Comparison of ENCODE assay signal across 1 cellular context in the genomic region with DNA sequence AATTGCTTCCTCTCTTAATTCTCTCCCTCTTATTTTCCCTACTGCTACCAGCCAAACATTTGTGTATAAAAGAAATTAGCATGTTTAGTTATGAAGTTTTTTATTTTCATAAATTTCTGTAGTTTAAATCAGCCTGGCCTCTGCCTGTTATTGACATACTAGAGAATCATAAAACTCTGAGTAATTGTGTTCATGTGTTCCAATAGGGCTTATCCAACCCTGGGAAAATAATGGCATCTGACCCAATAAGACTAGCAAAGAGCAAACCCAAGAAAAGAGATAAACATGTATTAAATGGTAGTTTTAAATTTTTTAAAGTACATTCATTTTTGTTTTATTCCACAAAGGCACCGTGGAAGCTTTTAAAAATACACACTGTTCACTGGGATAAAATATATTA.
TF ChIP-seq lines count a peak whose summit lies in the region.

No MANE protein-coding gene starts in this region.

TF ChIP-seq in SK-N-SH, 30 proteins besides CTCF, POLR2A, EP300 and RAD21 (continued from another document):
- TF ChIP-seq, protein P1, sequence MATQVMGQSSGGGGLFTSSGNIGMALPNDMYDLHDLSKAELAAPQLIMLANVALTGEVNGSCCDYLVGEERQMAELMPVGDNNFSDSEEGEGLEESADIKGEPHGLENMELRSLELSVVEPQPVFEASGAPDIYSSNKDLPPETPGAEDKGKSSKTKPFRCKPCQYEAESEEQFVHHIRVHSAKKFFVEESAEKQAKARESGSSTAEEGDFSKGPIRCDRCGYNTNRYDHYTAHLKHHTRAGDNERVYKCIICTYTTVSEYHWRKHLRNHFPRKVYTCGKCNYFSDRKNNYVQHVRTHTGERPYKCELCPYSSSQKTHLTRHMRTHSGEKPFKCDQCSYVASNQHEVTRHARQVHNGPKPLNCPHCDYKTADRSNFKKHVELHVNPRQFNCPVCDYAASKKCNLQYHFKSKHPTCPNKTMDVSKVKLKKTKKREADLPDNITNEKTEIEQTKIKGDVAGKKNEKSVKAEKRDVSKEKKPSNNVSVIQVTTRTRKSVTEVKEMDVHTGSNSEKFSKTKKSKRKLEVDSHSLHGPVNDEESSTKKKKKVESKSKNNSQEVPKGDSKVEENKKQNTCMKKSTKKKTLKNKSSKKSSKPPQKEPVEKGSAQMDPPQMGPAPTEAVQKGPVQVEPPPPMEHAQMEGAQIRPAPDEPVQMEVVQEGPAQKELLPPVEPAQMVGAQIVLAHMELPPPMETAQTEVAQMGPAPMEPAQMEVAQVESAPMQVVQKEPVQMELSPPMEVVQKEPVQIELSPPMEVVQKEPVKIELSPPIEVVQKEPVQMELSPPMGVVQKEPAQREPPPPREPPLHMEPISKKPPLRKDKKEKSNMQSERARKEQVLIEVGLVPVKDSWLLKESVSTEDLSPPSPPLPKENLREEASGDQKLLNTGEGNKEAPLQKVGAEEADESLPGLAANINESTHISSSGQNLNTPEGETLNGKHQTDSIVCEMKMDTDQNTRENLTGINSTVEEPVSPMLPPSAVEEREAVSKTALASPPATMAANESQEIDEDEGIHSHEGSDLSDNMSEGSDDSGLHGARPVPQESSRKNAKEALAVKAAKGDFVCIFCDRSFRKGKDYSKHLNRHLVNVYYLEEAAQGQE (IDR thresholded peaks at IDR 0.05; ENCODE audit: low read depth, low read length), result no peak
- TF ChIP-seq CHD2 (IDR thresholded peaks at IDR 0.05; ENCODE audit: low read length, partially characterized antibody) (no peak), NRF1 (IDR thresholded peaks at IDR 0.05; ENCODE audit: low read depth, low read length) (no peak), MXI1 (IDR thresholded peaks at IDR 0.05; ENCODE audit: low read depth, low read length) (no peak), NFIC (IDR thresholded peaks at IDR 0.05; ENCODE audit: borderline replicate concordance) (no peak)
